ENCODE assay signal across 8 cellular contexts in the genomic region with DNA sequence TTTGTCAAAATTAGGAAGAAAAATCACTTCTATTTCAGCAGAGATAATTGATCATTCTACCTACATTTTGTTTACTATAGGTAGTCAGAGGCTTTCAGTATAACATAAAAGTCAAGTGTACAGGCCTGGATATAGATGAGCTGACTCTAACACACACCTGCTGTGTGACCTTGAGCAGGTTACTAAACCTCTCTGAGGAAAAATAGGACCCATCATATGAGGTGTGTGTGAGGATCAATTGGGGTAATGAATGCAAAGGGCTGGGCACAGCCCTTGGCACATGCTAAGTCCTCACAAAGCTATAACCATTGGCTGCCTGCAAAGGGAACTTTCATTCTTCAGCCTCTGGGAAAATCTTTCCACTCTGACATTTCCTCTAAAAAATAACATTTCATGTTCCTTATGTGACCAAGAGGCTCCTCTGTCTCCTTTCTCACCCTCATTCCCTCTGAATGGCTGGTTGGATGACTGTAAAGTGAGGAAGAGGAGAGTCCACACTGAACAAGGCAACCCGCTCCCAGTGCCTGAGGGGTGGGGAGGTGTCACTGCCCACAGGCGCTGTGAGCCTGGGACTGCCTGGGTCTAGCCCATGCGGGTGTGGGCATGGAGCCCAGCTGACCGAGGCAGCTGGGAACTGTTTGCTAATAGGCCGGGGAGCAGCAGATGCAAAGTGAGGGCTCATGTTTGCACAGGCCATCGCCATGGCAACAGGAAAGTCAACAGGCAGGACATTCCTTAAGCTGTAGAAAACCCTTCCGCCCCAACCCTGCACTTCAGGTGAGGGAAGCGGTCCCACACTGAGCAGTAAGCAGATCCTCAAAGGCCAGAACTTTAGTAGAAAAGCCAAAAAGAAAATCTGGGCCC. TPM values are rescaled to one million over a fixed set of nuclear protein-coding genes. Genes with fewer than 3 reads are reported as not detected.
DNase-seq lines count a peak whose midpoint lies in the region; ATAC-seq and TF ChIP-seq lines count a peak whose summit lies in the region.

No MANE protein-coding gene starts in this region.

- no peaks in the 10 kb centered on the region for H3K79me2 ChIP-seq in H9 (ENCODE audit: insufficient read depth, low read length)

- H3K4me1 Mint-ChIP-seq in H9, result peaks cover 45 to 55% of the 10 kb centered on the region in 2 experiments
- no peaks in the 10 kb centered on the region for H3K4me1 Mint-ChIP-seq in activated naive CD4-positive, alpha-beta T cell treated with anti-CD3 and anti-CD28 coated beads, Interleukin-2, amount 10 ng/mL, durations not matched to agents 7 days and 5 days

- H2BK5ac ChIP-seq in H9 (ENCODE audit: insufficient read length, low read length), result no peak overlapping the region

- H3K27ac ChIP-seq in H9 (ENCODE audit: insufficient read length, low read depth, low read length), result peak overlapping the region; percentile 37
- H3K27ac ChIP-seq in coronary artery, result peak overlapping the region; percentile 80 to 93

- no peak overlapping the region for H4K5ac ChIP-seq in H9 (ENCODE audit: insufficient read length, low read depth, low read length)

- no peaks in the 10 kb centered on the region for H3K9me3 ChIP-seq in H9 (ENCODE audit: control insufficient read depth, low read depth, low read length)

- H3K23ac ChIP-seq in H9 (ENCODE audit: insufficient read length, low read depth, low read length), result no peak overlapping the region

- DNase-seq in H9, result peak; percentile 99
- peak; percentile 96 for DNase-seq in NCI-H69 (lab: John Stamatoyannopoulos, UW)
- DNase-seq in coronary artery (ENCODE audit: low spot score), result peak; percentile 98
- peak; percentile 99 for DNase-seq in left kidney (ENCODE audit: low read depth, low spot score)
- DNase-seq in superior temporal gyrus (ENCODE audit: extremely low spot score), result peak; percentile 24
- DNase-seq in activated naive CD4-positive, alpha-beta T cell treated with anti-CD3 and anti-CD28 coated beads, Interleukin-2, amount 10 ng/mL, durations not matched to agents 7 days and 5 days, result no peak

- H3K18ac ChIP-seq in H9 (ENCODE audit: insufficient read length, low read depth, low read length), result peak overlapping the region; percentile 43

- no peak overlapping the region for H4K91ac ChIP-seq in H9 (ENCODE audit: insufficient read length, low read depth, low read length)

- no peaks in the 10 kb centered on the region for H3K9me3 Mint-ChIP-seq in H9
- no peaks in the 10 kb centered on the region for H3K9me3 Mint-ChIP-seq in activated naive CD4-positive, alpha-beta T cell treated with anti-CD3 and anti-CD28 coated beads, Interleukin-2, amount 10 ng/mL, durations not matched to agents 7 days and 5 days

- H2BK12ac ChIP-seq in H9 (ENCODE audit: insufficient read length, low read depth, low read length), result no peak overlapping the region

- no peak overlapping the region for H3K56ac ChIP-seq in H9 (ENCODE audit: insufficient read length, low read depth, low read length)

- H2AFZ ChIP-seq in H9 (ENCODE audit: low read length), result no peak overlapping the region

- H2BK20ac ChIP-seq in H9 (ENCODE audit: low read depth, low read length, poor library complexity, severe bottlenecking), result no peak overlapping the region

- H4K8ac ChIP-seq in H9 (replicated peaks; ENCODE audit: insufficient read length, low read depth, low read length), result no peak overlapping the region

- H3K27me3 Mint-ChIP-seq in H9 (ENCODE audit: low read depth), result no peaks in the 10 kb centered on the region; the same call in 1 of the 2 replicates
- peaks cover 5% of the 10 kb centered on the region for H3K27me3 Mint-ChIP-seq in activated naive CD4-positive, alpha-beta T cell treated with anti-CD3 and anti-CD28 coated beads, Interleukin-2, amount 10 ng/mL, durations not matched to agents 7 days and 5 days

- no peaks in the 10 kb centered on the region for H4K20me1 ChIP-seq in H9 (ENCODE audit: control insufficient read depth, insufficient read depth, insufficient read length)

- H3K27me3 ChIP-seq in H9 (ENCODE audit: insufficient read depth, low read length), result no peaks in the 10 kb centered on the region

- peak overlapping the region; percentile 46; the same call in 1 of the 2 replicates for H3K14ac ChIP-seq in H9 (ENCODE audit: insufficient read depth, low read length)

- ATAC-seq in GM21515 (IDR thresholded peaks at IDR 0.05; ENCODE audit: unreplicated experiment) (no peak), HG03175 (IDR thresholded peaks at IDR 0.05; ENCODE audit: unreplicated experiment) (no peak)

- no peak overlapping the region for H2AK5ac ChIP-seq in H9 (ENCODE audit: insufficient read length, low read length)

- TF ChIP-seq CTCF in H9 (conservative IDR thresholded peaks at IDR 0.05), result no peak
- TF ChIP-seq CTCF in coronary artery (IDR thresholded peaks at IDR 0.05), result no peak

- peak overlapping the region; percentile 5 for H3K9ac ChIP-seq in H9 (ENCODE audit: extremely low read depth, insufficient read length, low read length)

- H3K4me3 Mint-ChIP-seq in H9, result peak overlapping the region; percentile 22 to 68; a peak in 4 of 5 replicates
- no peak overlapping the region for H3K4me3 Mint-ChIP-seq in activated naive CD4-positive, alpha-beta T cell treated with anti-CD3 and anti-CD28 coated beads, Interleukin-2, amount 10 ng/mL, durations not matched to agents 7 days and 5 days

- H3K4me2 ChIP-seq in H9 (ENCODE audit: insufficient read depth, insufficient read length, low read length), result peak overlapping the region; percentile 11

- WGBS in H9 (ENCODE audit: extremely low coverage, insufficient read length, low lambda C conversion rate), result no CpG with 5 or more reads among the region's 8 CpGs

- H3K4me3 ChIP-seq in coronary artery, result peak overlapping the region; percentile 26

- no peaks in the 10 kb centered on the region for H3K23me2 ChIP-seq in H9 (ENCODE audit: insufficient read length, low read depth, low read length, poor library complexity, severe bottlenecking)

- H3K4ac ChIP-seq in H9 (ENCODE audit: low read depth, low read length), result no peak overlapping the region

- H2BK120ac ChIP-seq in H9 (ENCODE audit: low read depth, low read length, poor library complexity, severe bottlenecking), result no peak overlapping the region

- no peak overlapping the region for H3T11ph ChIP-seq in H9 (ENCODE audit: low read length)

- no peak overlapping the region for H2BK15ac ChIP-seq in H9 (ENCODE audit: low read depth, low read length)

- peak overlapping the region; percentile 99 for H3K27ac Mint-ChIP-seq in H9
- H3K27ac Mint-ChIP-seq in activated naive CD4-positive, alpha-beta T cell treated with anti-CD3 and anti-CD28 coated beads, Interleukin-2, amount 10 ng/mL, durations not matched to agents 7 days and 5 days, result no peak overlapping the region

- H3K36me3 Mint-ChIP-seq in H9 (ENCODE audit: insufficient read depth in 1 of 3, low read depth in 3 of 3), result 0 out of 7 replicates have a peak, but pooled peaks cover 0 to 5% (median 0%) of the 10 kb centered on the region in 3 experiments
- no peaks in the 10 kb centered on the region for H3K36me3 Mint-ChIP-seq in activated naive CD4-positive, alpha-beta T cell treated with anti-CD3 and anti-CD28 coated beads, Interleukin-2, amount 10 ng/mL, durations not matched to agents 7 days and 5 days

- H3K4me1 ChIP-seq in H9 (ENCODE audit: insufficient read depth, low read length), result no peaks in the 10 kb centered on the region; the same call in none of the 2 replicates

- H3K79me1 ChIP-seq in H9 (ENCODE audit: insufficient read depth, low read depth, low read length, poor library complexity, severe bottlenecking), result no peaks in the 10 kb centered on the region

- CTCF ChIA-PET in activated naive CD4-positive, alpha-beta T cell treated with anti-CD3 and anti-CD28 coated beads, Interleukin-2, amount 10 ng/mL, durations not matched to agents 7 days and 5 days (lab: Charles Lee), result interaction anchor here (1.1 to 1.2 kb wide), 2 partner anchors 16 to 79 kb away, joined by 3 read pairs; no protein-coding TSS in a partner anchor

RNA-seq across cellular contexts. Expression of a gene that starts 36.8 kb away (rescaled TPM):
- total RNA-seq in H9 (2021), result 2.7 and 2.8 TPM in 2 replicates

RNA-seq across cellular contexts. Expression of a gene that starts 51.1 kb away (rescaled TPM):
- 16.1 and 17.8 TPM in 2 replicates for total RNA-seq in H9 (2021)
